Comparison of ENCODE assay signal across 21 cellular contexts in the genomic region with DNA sequence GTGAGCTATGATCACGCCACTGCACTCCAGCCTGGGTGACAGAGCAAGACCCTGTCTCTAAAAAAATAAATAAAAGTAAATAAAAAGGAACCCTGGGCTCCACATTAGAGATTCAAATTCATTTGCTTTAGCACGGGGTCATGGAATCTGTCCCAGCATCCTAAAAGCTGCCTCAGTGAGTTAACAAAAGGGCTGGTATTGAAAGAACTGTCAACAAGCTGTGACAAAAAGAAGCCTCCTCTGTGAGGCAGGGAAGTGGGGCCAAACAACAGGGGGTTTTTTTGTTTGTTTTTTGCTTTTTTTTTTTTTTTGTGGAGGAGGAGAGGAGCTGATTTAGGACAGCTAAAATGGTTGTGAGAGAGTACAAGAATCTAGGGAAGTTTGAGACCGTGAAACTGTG.
"Had no signal": no experiment of that assay in that cellular context is flagged by ENCODE, and none has a peak within 500 bp of the region (broad histone marks: within the 10 kb centered on the region; RNA-seq: fewer than 3 reads in every experiment).

No MANE protein-coding gene starts in this region.

- H3K4me3 Mint-ChIP-seq: dendritic cell treated with granulocyte-macrophage colony-stimulating factor and Interleukin-4, amounts not matched to agents 40 ng/mL and 50 ng/mL, for 4 days; effector memory CD8-positive, alpha-beta T cell; immature natural killer cell; naive B cell; nephron had no signal

- H3K27ac Mint-ChIP-seq: dendritic cell treated with granulocyte-macrophage colony-stimulating factor and Interleukin-4, amounts not matched to agents 40 ng/mL and 50 ng/mL, for 4 days; effector memory CD8-positive, alpha-beta T cell; immature natural killer cell; nephron had no signal

- H3K27me3 ChIP-seq: esophagus squamous epithelium, gastroesophageal sphincter, suprapubic skin, thyroid gland, upper lobe of left lung, vagina had no signal

- DNase-seq: effector memory CD8-positive, alpha-beta T cell; esophagus squamous epithelium; foreskin fibroblast; immature natural killer cell; kidney; left cardiac atrium; left ventricle myocardium inferior; mesendoderm; naive B cell; right cardiac atrium; stimulated activated CD4-positive, alpha-beta T cell treated with anti-CD3 and anti-CD28 coated beads, Interleukin-2, amount 100 ng/mL, for 48 hours; stimulated activated naive CD8-positive, alpha-beta T cell treated with anti-CD3 and anti-CD28 coated beads, Interleukin-15, Interleukin-2, amounts not matched to agents 100 U/mL and 50 U/mL, for 24 hours; thyroid gland; upper lobe of left lung had no signal

- H3K27me3 Mint-ChIP-seq: dendritic cell treated with granulocyte-macrophage colony-stimulating factor and Interleukin-4, amounts not matched to agents 40 ng/mL and 50 ng/mL, for 4 days; effector memory CD8-positive, alpha-beta T cell; naive B cell had no signal

- H3K4me1 ChIP-seq: esophagus squamous epithelium, gastroesophageal sphincter, left ventricle myocardium inferior, suprapubic skin, thyroid gland, upper lobe of left lung, vagina had no signal

- H3K4me1 Mint-ChIP-seq: immature natural killer cell, nephron had no signal

- H3K4me3 ChIP-seq: esophagus squamous epithelium, gastroesophageal sphincter, left ventricle myocardium inferior, lung, smooth muscle cell, suprapubic skin, thyroid gland, upper lobe of left lung, vagina had no signal

- H3K27ac ChIP-seq: esophagus squamous epithelium, gastroesophageal sphincter, left ventricle myocardium inferior, suprapubic skin, thyroid gland, upper lobe of left lung, vagina had no signal

- H3K4me2 ChIP-seq: smooth muscle cell had no signal

- H3K36me3 ChIP-seq: left ventricle myocardium inferior, suprapubic skin, thyroid gland, upper lobe of left lung, vagina had no signal

- H3K9me3 ChIP-seq: esophagus squamous epithelium, gastroesophageal sphincter, suprapubic skin, thyroid gland, upper lobe of left lung, vagina had no signal

- ATAC-seq: effector memory CD8-positive, alpha-beta T cell; gastroesophageal sphincter; left cardiac atrium; right cardiac atrium; stimulated activated naive CD8-positive, alpha-beta T cell treated with anti-CD3 and anti-CD28 coated beads, Interleukin-15, Interleukin-2, amounts not matched to agents 100 U/mL and 50 U/mL, for 24 hours had no signal
